Comparison of ENCODE assay signal across 29 cellular contexts in the genomic region with DNA sequence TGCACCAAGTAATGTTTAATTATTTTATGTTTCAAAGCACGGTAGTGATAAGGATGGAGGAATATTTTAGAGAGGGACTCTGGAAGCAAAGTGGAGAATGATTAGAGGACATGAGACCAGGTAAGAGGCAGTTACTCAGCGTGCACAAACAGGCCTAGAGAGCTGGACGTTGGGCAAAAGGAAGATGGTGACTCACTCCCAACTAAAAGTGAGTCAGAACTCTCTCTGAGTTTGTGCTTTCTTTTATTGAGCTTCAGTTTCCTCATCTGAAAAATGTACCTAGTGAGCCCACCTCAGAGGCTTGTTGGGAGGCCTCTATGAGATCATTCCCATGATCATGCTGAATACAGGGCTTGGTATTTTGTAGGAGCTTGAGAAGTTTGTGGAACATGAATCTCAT. TPM values are rescaled to one million over a fixed set of nuclear protein-coding genes. Genes with fewer than 3 reads are reported as not detected.
DNase-seq lines count a peak whose midpoint lies in the region; ATAC-seq, FAIRE-seq and TF ChIP-seq lines count a peak whose summit lies in the region.
"Had no signal": no experiment of that assay in that cellular context is flagged by ENCODE, and none has a peak within 500 bp of the region (broad histone marks: within the 10 kb centered on the region; RNA-seq: fewer than 3 reads in every experiment).

No MANE protein-coding gene starts in this region.

- in situ Hi-C loops in HepG2 (cut with HindIII; ENCODE audit: extremely low pct_ligation_motif_present, low pct_unique_long_range_greater_than_20kb): no loop called here

- H3K27me3 ChIP-seq in HepG2 (ENCODE audit: control insufficient read depth in 1 of 2, insufficient read depth in 2 of 2, low read length in 2 of 2) (no peaks in the 10 kb centered on the region), right lobe of liver (no peaks in the 10 kb centered on the region)
- H3K27me3 ChIP-seq: ascending aorta, BE2C, transverse colon had no signal

- BruUV-seq in HepG2 (replicated peaks; lab: Mats Ljungman, UMichigan): no TSS peak

- H3K4me1 ChIP-seq in HepG2 (ENCODE audit: insufficient read depth, low read length) (peaks cover 11% of the 10 kb centered on the region), right lobe of liver (peaks cover 0 to 5% (median 0%) of the 10 kb centered on the region in 4 donors)
- H3K4me1 ChIP-seq: BE2C had no signal

- H3K9ac ChIP-seq in HepG2 (ENCODE audit: insufficient read depth, low read depth, low read length): no peak overlapping the region

- H3K27ac ChIP-seq in HepG2 (ENCODE audit: extremely low read length, insufficient read depth, low read length) (no peak overlapping the region), right lobe of liver (no peak overlapping the region), epithelial cell of prostate (peak overlapping the region; percentile 71)
- H3K27ac ChIP-seq: ascending aorta, transverse colon had no signal

- no peaks in the 10 kb centered on the region for H3K9me3 ChIP-seq in HepG2 (ENCODE audit: low read length)
- H3K9me3 ChIP-seq in right lobe of liver: no peaks in the 10 kb centered on the region
- H3K9me3 ChIP-seq: ascending aorta, BE2C, transverse colon had no signal

- TF ChIP-seq CTCF in HepG2 (CRISPR knock-in tag; IDR thresholded peaks at IDR 0.05) (no peak), right lobe of liver (IDR thresholded peaks at IDR 0.05) (no peak)

- H4K20me1 ChIP-seq in HepG2 (ENCODE audit: insufficient read depth, low read length): no peaks in the 10 kb centered on the region

- no peak for TF ChIP-seq RAD21 in HepG2 (CRISPR knock-in tag; IDR thresholded peaks at IDR 0.05)

- no peaks in the 10 kb centered on the region for H3K4me1 Mint-ChIP-seq in stimulated activated effector memory CD8-positive, alpha-beta T cell treated with anti-CD3 and anti-CD28 coated beads, Interleukin-12 subunit alpha, Interleukin-12 subunit beta, amount 100 ng/mL, for 72 hours

- H3K36me3 Mint-ChIP-seq in stimulated activated effector memory CD8-positive, alpha-beta T cell treated with anti-CD3 and anti-CD28 coated beads, Interleukin-12 subunit alpha, Interleukin-12 subunit beta, amount 100 ng/mL, for 72 hours: no peaks in the 10 kb centered on the region
- H3K36me3 Mint-ChIP-seq: natural killer cell, T-cell had no signal

- no peak overlapping the region for H3K27ac Mint-ChIP-seq in stimulated activated effector memory CD8-positive, alpha-beta T cell treated with anti-CD3 and anti-CD28 coated beads, Interleukin-12 subunit alpha, Interleukin-12 subunit beta, amount 100 ng/mL, for 72 hours
- H3K27ac Mint-ChIP-seq: activated CD8-positive, alpha-beta T cell treated with anti-CD3 and anti-CD28 coated beads for 36 hours; activated naive CD8-positive, alpha-beta T cell treated with anti-CD3 and anti-CD28 coated beads for 36 hours; dendritic cell treated with granulocyte-macrophage colony-stimulating factor and Interleukin-4, amounts not matched to agents 40 ng/mL and 50 ng/mL, for 4 days; natural killer cell had no signal

- POLR2A ChIA-PET in HepG2 (lab: Yijun Ruan, JAX): no interaction called here

- CTCF ChIA-PET in HepG2 (lab: Yijun Ruan, JAX; ENCODE audit: low intra/inter-chr PET ratio, low total read pairs): no interaction called here

- H3K9me3 Mint-ChIP-seq in stimulated activated effector memory CD8-positive, alpha-beta T cell treated with anti-CD3 and anti-CD28 coated beads, Interleukin-12 subunit alpha, Interleukin-12 subunit beta, amount 100 ng/mL, for 72 hours: no peaks in the 10 kb centered on the region
- H3K9me3 Mint-ChIP-seq: activated CD8-positive, alpha-beta T cell treated with anti-CD3 and anti-CD28 coated beads for 36 hours; activated naive CD8-positive, alpha-beta T cell treated with anti-CD3 and anti-CD28 coated beads for 36 hours; dendritic cell treated with granulocyte-macrophage colony-stimulating factor and Interleukin-4, amounts not matched to agents 40 ng/mL and 50 ng/mL, for 4 days; natural killer cell; T-cell had no signal

- H3K4me3 ChIP-seq in HepG2 (replicated peaks in 1 of 3; ENCODE audit: insufficient read depth in 1 of 3, low read depth in 2 of 3, low read length in 3 of 3) (no peak overlapping the region), right lobe of liver (no peak overlapping the region)
- H3K4me3 ChIP-seq: ascending aorta, transverse colon had no signal

- H3K36me3 ChIP-seq in HepG2 (replicated peaks in 1 of 2; ENCODE audit: control insufficient read depth in 1 of 2, insufficient read depth in 2 of 2, low read length in 2 of 2): no peaks in the 10 kb centered on the region
- H3K36me3 ChIP-seq in right lobe of liver: no peaks in the 10 kb centered on the region
- H3K36me3 ChIP-seq: ascending aorta, BE2C, transverse colon had no signal

- intact Hi-C loops in HepG2 (cut with micrococcal nuclease; ENCODE audit: unreplicated experiment): no loop called here
- intact Hi-C loops in right lobe of liver (cut with DNase I): no loop called here

- no peak overlapping the region for H3K4me2 ChIP-seq in HepG2 (ENCODE audit: low read depth, low read length)

- TF ChIP-seq POLR2A in HepG2 (IDR thresholded peaks at IDR 0.05; ENCODE audit: insufficient read depth in 1 of 2, low read depth in 2 of 2, low read length in 2 of 2) (no peak), right lobe of liver (IDR thresholded peaks at IDR 0.05) (no peak)

- no peak overlapping the region for H2AFZ ChIP-seq in HepG2 (ENCODE audit: low read length)

- TF ChIP-seq EP300 in HepG2 (IDR thresholded peaks at IDR 0.05; ENCODE audit: low read depth in 2 of 2, low read length in 2 of 2) (no peak), HepG2 (CRISPR knock-in tag; IDR thresholded peaks at IDR 0.05; ENCODE audit: borderline replicate concordance) (no peak)

- H3K79me2 ChIP-seq in HepG2 (ENCODE audit: insufficient read depth, low read length): no peaks in the 10 kb centered on the region

- ATAC-seq in HepG2 (no peak), right lobe of liver (no peak)
- ATAC-seq in stimulated activated effector memory CD8-positive, alpha-beta T cell treated with anti-CD3 and anti-CD28 coated beads, Interleukin-12 subunit alpha, Interleukin-12 subunit beta, amount 100 ng/mL, for 72 hours: no peak
- ATAC-seq: activated CD4-positive, CD25-positive, alpha-beta regulatory T cell treated with anti-CD3 and anti-CD28 coated beads, Interleukin-2, amount 50 U/mL, for 24 hours; activated CD8-positive, alpha-beta T cell treated with anti-CD3 and anti-CD28 coated beads for 36 hours; natural killer cell; T-cell had no signal

- no peak overlapping the region for H3K4me3 Mint-ChIP-seq in stimulated activated effector memory CD8-positive, alpha-beta T cell treated with anti-CD3 and anti-CD28 coated beads, Interleukin-12 subunit alpha, Interleukin-12 subunit beta, amount 100 ng/mL, for 72 hours
- H3K4me3 Mint-ChIP-seq: activated naive CD8-positive, alpha-beta T cell treated with anti-CD3 and anti-CD28 coated beads for 36 hours; dendritic cell treated with granulocyte-macrophage colony-stimulating factor and Interleukin-4, amounts not matched to agents 40 ng/mL and 50 ng/mL, for 4 days; natural killer cell had no signal

- 11% methylated on average over 3 of the region's 3 CpGs for WGBS in HepG2 (ENCODE audit: low lambda C conversion rate)
- 84% methylated on average over 3 of the region's 3 CpGs for WGBS in right lobe of liver (ENCODE audit: insufficient coverage, low coverage, low lambda C conversion rate, missing lambda C conversion rate)

- no peak for FAIRE-seq in HepG2 (lab: Jason Lieb, UNC)
- FAIRE-seq: H54 had no signal

- peak; percentile 0 for DNase-seq in HepG2 (ENCODE audit: low spot score)
- no peak for DNase-seq in right lobe of liver
- peak; percentile 51 for DNase-seq in RPMI7951 (ENCODE audit: low read depth)
- DNase-seq in epithelial cell of prostate (ENCODE audit: low read depth, low spot score): peak; percentile 43
- DNase-seq in NAMALWA (ENCODE audit: low spot score): no peak
- DNase-seq in NCI-H1092 (lab: John Stamatoyannopoulos, UW): no peak
- DNase-seq in stimulated activated naive CD4-positive, alpha-beta T cell (lab: John Stamatoyannopoulos, UW): no peak
- DNase-seq in stimulated activated effector memory CD8-positive, alpha-beta T cell treated with anti-CD3 and anti-CD28 coated beads, Interleukin-12 subunit alpha, Interleukin-12 subunit beta, amount 100 ng/mL, for 72 hours (ENCODE audit: low spot score in 2 of 2): no peak
- DNase-seq: activated CD8-positive, alpha-beta T cell treated with anti-CD3 and anti-CD28 coated beads for 36 hours; activated effector memory CD4-positive, alpha-beta T cell treated with Interleukin-2 at 50 U/mL for 16 hours; activated naive CD8-positive, alpha-beta T cell treated with anti-CD3 and anti-CD28 coated beads for 36 hours; BE2C; caudate nucleus; GDM1; islet precursor cell; MV-4-11; natural killer cell; NCI-H1694; NCI-H2171; NCI-H510A; retina; SIG-M5; T-cell; transverse colon had no signal

RNA-seq across cellular contexts. Expression of gene ZC4H2, which starts 1.6 kb away (rescaled TPM):
- total RNA-seq in HepG2 (2016; rRNA removed; fragmentation: Illumina TruSeq; extraction: Trizol) (6.1 and 9.3 TPM in 2 replicates), right lobe of liver (1 to 10 TPM; 4.1 to 9.2 (median 5.6) TPM)
- 1.6 and 2.5 TPM in 2 replicates for total RNA-seq in HepG2 (2016; cell fraction: cytosol; rRNA removed; fragmentation: Illumina TruSeq; extraction: Trizol; ENCODE audit: low read depth)
- total RNA-seq in HepG2 (2016; cell fraction: insoluble cytoplasmic fraction; rRNA removed; fragmentation: Illumina TruSeq; extraction: Trizol): 6.7 and 8.5 TPM in 2 replicates
- 3.9 and 4.1 TPM in 2 replicates for total RNA-seq in HepG2 (2016; cell fraction: membrane; rRNA removed; fragmentation: Illumina TruSeq; extraction: Trizol)
- 5.3 and 6.1 TPM in 2 replicates for total RNA-seq in HepG2 (2016; cell fraction: nucleus; rRNA removed; fragmentation: Illumina TruSeq; extraction: Trizol)
- polyA plus RNA-seq in HepG2 (2011; rRNA removed): 10.8 and 12.8 TPM in 2 replicates
- 11.4 and 13.8 TPM in 2 replicates for polyA plus RNA-seq in HepG2 (2011; cell fraction: cytosol; rRNA removed)
- 8.6 and 9.3 TPM in 2 replicates for polyA plus RNA-seq in HepG2 (2011; cell fraction: nucleus; rRNA removed)
- polyA plus RNA-seq in HepG2 (2012): 5.8 and 9.7 TPM in 2 replicates
- 2.4 and 2.7 TPM in 2 replicates for polyA plus RNA-seq in HepG2 (2016; cell fraction: cytosol; fragmentation: Illumina TruSeq; extraction: Trizol; ENCODE audit: low read depth)
- 10.7 and 10.8 TPM in 2 replicates for polyA plus RNA-seq in HepG2 (2016; cell fraction: insoluble cytoplasmic fraction; fragmentation: Illumina TruSeq; extraction: Trizol; ENCODE audit: low read depth)
- 4.4 and 4.9 TPM in 2 replicates for polyA plus RNA-seq in HepG2 (2016; cell fraction: membrane; fragmentation: Illumina TruSeq; extraction: Trizol; ENCODE audit: low read depth)
- 12.2 and 12.6 TPM in 2 replicates for polyA plus RNA-seq in HepG2 (2016; cell fraction: nucleus; fragmentation: Illumina TruSeq; extraction: Trizol; ENCODE audit: insufficient read depth, low read depth)
- 6.6 TPM in 1 of 2 replicates, not detected in the other for polyA minus RNA-seq in HepG2 (2011; rRNA and poly(A)+ RNA removed; ENCODE audit: low replicate concordance)
- 4.6 and 8.4 TPM in 2 replicates for polyA minus RNA-seq in HepG2 (2011; cell fraction: cytosol; rRNA and poly(A)+ RNA removed)
- polyA minus RNA-seq in HepG2 (2011; cell fraction: nucleus; rRNA and poly(A)+ RNA removed): 10.6 and 12.2 TPM in 2 replicates
- total RNA-seq in RPMI7951 (2014; rRNA removed; shearing (Covaris generic)): 14.2 and 21.3 TPM in 2 replicates
- total RNA-seq: A673 had no signal

RNA-seq across cellular contexts. Expression of gene ZC3H12B, which starts 56.8 kb away (rescaled TPM):
- total RNA-seq in HepG2 (2016; rRNA removed; fragmentation: Illumina TruSeq; extraction: Trizol) (1.5 and 2.0 TPM in 2 replicates), right lobe of liver (1 to 10 TPM in 2 of 6 experiments, under 1 TPM in 4; 0.31 to 1.9 (median 0.78) TPM)
- total RNA-seq in HepG2 (2016; cell fraction: cytosol; rRNA removed; fragmentation: Illumina TruSeq; extraction: Trizol; ENCODE audit: low read depth): 2.6 and 2.7 TPM in 2 replicates
- 1.6 and 1.9 TPM in 2 replicates for total RNA-seq in HepG2 (2016; cell fraction: insoluble cytoplasmic fraction; rRNA removed; fragmentation: Illumina TruSeq; extraction: Trizol)
- 2.3 and 3.1 TPM in 2 replicates for total RNA-seq in HepG2 (2016; cell fraction: membrane; rRNA removed; fragmentation: Illumina TruSeq; extraction: Trizol)
- 2.2 and 2.4 TPM in 2 replicates for total RNA-seq in HepG2 (2016; cell fraction: nucleus; rRNA removed; fragmentation: Illumina TruSeq; extraction: Trizol)
- polyA plus RNA-seq in HepG2 (2011; rRNA removed): 1.3 and 1.7 TPM in 2 replicates
- 0.62 and 0.96 TPM in 2 replicates for polyA plus RNA-seq in HepG2 (2011; cell fraction: cytosol; rRNA removed)
- 1.4 and 2.1 TPM in 2 replicates for polyA plus RNA-seq in HepG2 (2011; cell fraction: nucleus; rRNA removed)
- polyA plus RNA-seq in HepG2 (2012): 0.93 and 1.2 TPM in 2 replicates
- 0.09 and 0.19 TPM in 2 replicates for polyA plus RNA-seq in HepG2 (2016; cell fraction: cytosol; fragmentation: Illumina TruSeq; extraction: Trizol; ENCODE audit: low read depth)
- 1.3 and 1.5 TPM in 2 replicates for polyA plus RNA-seq in HepG2 (2016; cell fraction: insoluble cytoplasmic fraction; fragmentation: Illumina TruSeq; extraction: Trizol; ENCODE audit: low read depth)
- 0.56 and 0.63 TPM in 2 replicates for polyA plus RNA-seq in HepG2 (2016; cell fraction: membrane; fragmentation: Illumina TruSeq; extraction: Trizol; ENCODE audit: low read depth)
- polyA plus RNA-seq in HepG2 (2016; cell fraction: nucleus; fragmentation: Illumina TruSeq; extraction: Trizol; ENCODE audit: insufficient read depth, low read depth): 2.3 and 3.5 TPM in 2 replicates
- polyA minus RNA-seq in HepG2 (2011; rRNA and poly(A)+ RNA removed; ENCODE audit: low replicate concordance): 2.0 TPM in 1 of 2 replicates, not detected in the other
- polyA minus RNA-seq in HepG2 (2011; cell fraction: cytosol; rRNA and poly(A)+ RNA removed): 1.1 and 1.4 TPM in 2 replicates
- 3.1 and 3.2 TPM in 2 replicates for polyA minus RNA-seq in HepG2 (2011; cell fraction: nucleus; rRNA and poly(A)+ RNA removed)
- 0.12 and 0.29 TPM in 2 replicates for total RNA-seq in RPMI7951 (2014; rRNA removed; shearing (Covaris generic))
- total RNA-seq: A673 had no signal

Comparison
In these comparisons a context has a peak if more than half of its experiments do, and no peak if none do; other contexts are left out.
1. DNase-seq: peak in HepG2 (single experiment), RPMI7951 (single experiment) and epithelial cell of prostate (single experiment); none in right lobe of liver (0 of 3), NAMALWA (single experiment), NCI-H1092 (single experiment), stimulated activated naive CD4-positive, alpha-beta T cell (0 of 6) and stimulated activated effector memory CD8-positive, alpha-beta T cell treated with anti-CD3 and anti-CD28 coated beads, Interleukin-12 subunit alpha, Interleukin-12 subunit beta, amount 100 ng/mL, for 72 hours (0 of 2).